1 cellular context compared by ENCODE assay signal in the genomic region with DNA sequence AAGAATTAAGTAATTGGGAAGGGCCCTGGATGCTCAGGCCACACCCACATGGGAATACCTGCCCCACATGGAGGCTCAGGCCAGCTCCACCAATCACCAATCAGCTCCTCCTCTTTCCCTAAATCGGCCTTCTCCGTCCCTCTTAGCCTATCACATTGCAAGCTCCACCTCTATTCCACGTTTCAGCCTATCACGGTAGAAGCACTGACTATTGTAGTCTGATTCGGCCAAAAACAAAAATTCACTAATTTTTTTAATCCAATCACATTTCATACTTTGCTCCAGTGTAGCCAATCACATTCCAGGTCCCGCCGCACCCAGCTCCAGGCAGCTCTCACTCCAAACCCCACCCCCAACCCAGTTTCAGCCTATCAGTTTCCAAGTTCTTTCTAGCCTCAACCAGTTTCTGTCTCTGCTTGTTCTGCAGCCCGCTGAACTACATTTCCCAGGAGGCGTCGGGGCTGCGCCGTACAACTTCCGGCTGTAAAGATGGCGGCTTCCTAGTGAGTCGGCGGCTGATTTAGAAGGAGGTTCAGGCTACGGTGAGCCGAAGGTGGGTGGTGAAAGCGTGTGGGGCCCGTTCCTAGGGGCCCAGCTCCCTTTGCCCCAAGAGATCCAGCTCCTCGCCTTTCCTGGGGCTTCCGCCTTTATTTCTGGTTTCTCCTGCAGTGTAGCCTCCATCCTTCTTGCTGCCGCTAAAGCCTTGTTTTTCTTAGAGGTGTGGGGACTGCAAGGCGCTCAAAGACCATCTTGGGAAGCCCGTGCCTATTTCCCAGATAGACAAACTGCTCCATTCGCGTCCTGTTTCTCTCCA.
TF ChIP-seq lines count a peak whose summit lies in the region.

A gene (plus strand): TSS at position 469 of the 814 bp plus-strand sequence. CDS start 1,364 bp downstream, outside the sequence.

TF ChIP-seq in HepG2, 621 proteins besides CTCF, POLR2A, EP300 and RAD21 (continued from another document and continues in another):
- TF ChIP-seq ZFP36L1 (CRISPR knock-in tag; IDR thresholded peaks at IDR 0.05) (0 out of 2 replicates have a peak, but pooled peaks have one; percentile 64), ESRRA (CRISPR knock-in tag; IDR thresholded peaks at IDR 0.05; ENCODE audit: low read depth) (no peak), ZNF724P (CRISPR knock-in tag; IDR thresholded peaks at IDR 0.05; ENCODE audit: borderline replicate concordance) (no peak), GATAD1 (CRISPR knock-in tag; IDR thresholded peaks at IDR 0.05) (peak; percentile 99), IRF2 (CRISPR knock-in tag; IDR thresholded peaks at IDR 0.05) (peak; percentile 79), SAP130 (CRISPR knock-in tag; IDR thresholded peaks at IDR 0.05; ENCODE audit: low read depth) (peak; percentile 84), TCF7L2 (IDR thresholded peaks at IDR 0.05; ENCODE audit: low read depth, low read length) (no peak), SIN3B (IDR thresholded peaks at IDR 0.05; ENCODE audit: low read length) (peak; percentile 94), ZNF788 (CRISPR knock-in tag; IDR thresholded peaks at IDR 0.05; ENCODE audit: borderline replicate concordance) (peak; percentile 71; the same call in 1 of the 2 replicates), GFI1 (CRISPR knock-in tag; IDR thresholded peaks at IDR 0.05; ENCODE audit: borderline replicate concordance) (0 out of 2 replicates have a peak, but pooled peaks have one; percentile 35), YY1 (IDR thresholded peaks at IDR 0.05; ENCODE audit: insufficient read depth, insufficient replicate concordance, low read depth, low read length) (peak; percentile 98), ZNF441 (CRISPR knock-in tag; IDR thresholded peaks at IDR 0.05; ENCODE audit: borderline replicate concordance) (no peak), EEA1 (CRISPR knock-in tag; IDR thresholded peaks at IDR 0.05; ENCODE audit: borderline replicate concordance) (no peak), FOXM1 (CRISPR knock-in tag; IDR thresholded peaks at IDR 0.05) (peak; percentile 43; the same call in 1 of the 2 replicates), HIVEP1 (CRISPR knock-in tag; IDR thresholded peaks at IDR 0.05) (no peak), SMARCE1 (IDR thresholded peaks at IDR 0.05; ENCODE audit: borderline replicate concordance) (no peak), NFRKB (IDR thresholded peaks at IDR 0.05) (no peak), JARID2 (CRISPR knock-in tag; IDR thresholded peaks at IDR 0.05; ENCODE audit: insufficient replicate concordance) (no peak), DPF2 (CRISPR knock-in tag; IDR thresholded peaks at IDR 0.05; ENCODE audit: borderline replicate concordance, low read depth) (no peak), ZBTB3 (CRISPR knock-in tag; IDR thresholded peaks at IDR 0.05; ENCODE audit: borderline replicate concordance, low read depth) (0 out of 2 replicates have a peak, but pooled peaks have one; percentile 28), MBD4 (IDR thresholded peaks at IDR 0.05; ENCODE audit: borderline replicate concordance, low read length) (no peak), ELF3 (CRISPR knock-in tag; IDR thresholded peaks at IDR 0.05) (peak; percentile 57; the same call in 1 of the 2 replicates), THAP11 (CRISPR knock-in tag; IDR thresholded peaks at IDR 0.05) (peak; percentile 100), ZFP82 (CRISPR knock-in tag; IDR thresholded peaks at IDR 0.05; ENCODE audit: borderline replicate concordance) (no peak), CBX5 (CRISPR knock-in tag; IDR thresholded peaks at IDR 0.05; ENCODE audit: borderline replicate concordance) (no peak), ZMYM2 (CRISPR knock-in tag; IDR thresholded peaks at IDR 0.05) (no peak), MYNN (CRISPR knock-in tag; IDR thresholded peaks at IDR 0.05; ENCODE audit: low read depth) (no peak), TARDBP (CRISPR knock-in tag; IDR thresholded peaks at IDR 0.05) (0 out of 2 replicates have a peak, but pooled peaks have one; percentile 43)
- TF ChIP-seq, protein P1, sequence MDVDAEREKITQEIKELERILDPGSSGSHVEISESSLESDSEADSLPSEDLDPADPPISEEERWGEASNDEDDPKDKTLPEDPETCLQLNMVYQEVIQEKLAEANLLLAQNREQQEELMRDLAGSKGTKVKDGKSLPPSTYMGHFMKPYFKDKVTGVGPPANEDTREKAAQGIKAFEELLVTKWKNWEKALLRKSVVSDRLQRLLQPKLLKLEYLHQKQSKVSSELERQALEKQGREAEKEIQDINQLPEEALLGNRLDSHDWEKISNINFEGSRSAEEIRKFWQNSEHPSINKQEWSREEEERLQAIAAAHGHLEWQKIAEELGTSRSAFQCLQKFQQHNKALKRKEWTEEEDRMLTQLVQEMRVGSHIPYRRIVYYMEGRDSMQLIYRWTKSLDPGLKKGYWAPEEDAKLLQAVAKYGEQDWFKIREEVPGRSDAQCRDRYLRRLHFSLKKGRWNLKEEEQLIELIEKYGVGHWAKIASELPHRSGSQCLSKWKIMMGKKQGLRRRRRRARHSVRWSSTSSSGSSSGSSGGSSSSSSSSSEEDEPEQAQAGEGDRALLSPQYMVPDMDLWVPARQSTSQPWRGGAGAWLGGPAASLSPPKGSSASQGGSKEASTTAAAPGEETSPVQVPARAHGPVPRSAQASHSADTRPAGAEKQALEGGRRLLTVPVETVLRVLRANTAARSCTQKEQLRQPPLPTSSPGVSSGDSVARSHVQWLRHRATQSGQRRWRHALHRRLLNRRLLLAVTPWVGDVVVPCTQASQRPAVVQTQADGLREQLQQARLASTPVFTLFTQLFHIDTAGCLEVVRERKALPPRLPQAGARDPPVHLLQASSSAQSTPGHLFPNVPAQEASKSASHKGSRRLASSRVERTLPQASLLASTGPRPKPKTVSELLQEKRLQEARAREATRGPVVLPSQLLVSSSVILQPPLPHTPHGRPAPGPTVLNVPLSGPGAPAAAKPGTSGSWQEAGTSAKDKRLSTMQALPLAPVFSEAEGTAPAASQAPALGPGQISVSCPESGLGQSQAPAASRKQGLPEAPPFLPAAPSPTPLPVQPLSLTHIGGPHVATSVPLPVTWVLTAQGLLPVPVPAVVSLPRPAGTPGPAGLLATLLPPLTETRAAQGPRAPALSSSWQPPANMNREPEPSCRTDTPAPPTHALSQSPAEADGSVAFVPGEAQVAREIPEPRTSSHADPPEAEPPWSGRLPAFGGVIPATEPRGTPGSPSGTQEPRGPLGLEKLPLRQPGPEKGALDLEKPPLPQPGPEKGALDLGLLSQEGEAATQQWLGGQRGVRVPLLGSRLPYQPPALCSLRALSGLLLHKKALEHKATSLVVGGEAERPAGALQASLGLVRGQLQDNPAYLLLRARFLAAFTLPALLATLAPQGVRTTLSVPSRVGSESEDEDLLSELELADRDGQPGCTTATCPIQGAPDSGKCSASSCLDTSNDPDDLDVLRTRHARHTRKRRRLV (CRISPR knock-in tag; IDR thresholded peaks at IDR 0.05) = no peak
- TF ChIP-seq, protein P2, sequence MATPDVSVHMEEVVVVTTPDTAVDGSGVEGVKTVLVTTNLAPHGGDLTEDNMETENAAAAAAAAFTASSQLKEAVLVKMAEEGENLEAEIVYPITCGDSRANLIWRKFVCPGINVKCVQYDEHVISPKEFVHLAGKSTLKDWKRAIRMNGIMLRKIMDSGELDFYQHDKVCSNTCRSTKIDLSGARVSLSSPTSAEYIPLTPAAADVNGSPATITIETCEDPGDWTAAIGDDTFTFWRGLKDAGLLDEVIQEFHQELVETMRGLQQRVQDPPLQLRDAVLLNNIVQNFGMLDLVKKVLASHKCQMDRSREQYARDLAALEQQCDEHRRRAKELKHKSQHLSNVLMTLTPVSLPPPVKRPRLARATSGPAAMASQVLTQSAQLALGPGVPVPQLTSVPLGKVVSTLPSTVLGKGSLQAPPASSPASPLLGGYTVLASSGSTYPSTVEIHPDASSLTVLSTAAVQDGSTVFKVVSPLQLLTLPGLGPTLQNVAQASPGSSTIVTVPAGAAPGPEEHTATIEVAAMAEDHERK (CRISPR knock-in tag; IDR thresholded peaks at IDR 0.05; ENCODE audit: low read depth) = no peak
- TF ChIP-seq, protein P3, sequence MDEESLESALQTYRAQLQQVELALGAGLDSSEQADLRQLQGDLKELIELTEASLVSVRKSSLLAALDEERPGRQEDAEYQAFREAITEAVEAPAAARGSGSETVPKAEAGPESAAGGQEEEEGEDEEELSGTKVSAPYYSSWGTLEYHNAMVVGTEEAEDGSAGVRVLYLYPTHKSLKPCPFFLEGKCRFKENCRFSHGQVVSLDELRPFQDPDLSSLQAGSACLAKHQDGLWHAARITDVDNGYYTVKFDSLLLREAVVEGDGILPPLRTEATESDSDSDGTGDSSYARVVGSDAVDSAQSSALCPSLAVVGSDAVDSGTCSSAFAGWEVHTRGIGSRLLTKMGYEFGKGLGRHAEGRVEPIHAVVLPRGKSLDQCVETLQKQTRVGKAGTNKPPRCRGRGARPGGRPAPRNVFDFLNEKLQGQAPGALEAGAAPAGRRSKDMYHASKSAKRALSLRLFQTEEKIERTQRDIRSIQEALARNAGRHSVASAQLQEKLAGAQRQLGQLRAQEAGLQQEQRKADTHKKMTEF (CRISPR knock-in tag; IDR thresholded peaks at IDR 0.05) = peak; percentile 49; the same call in 1 of the 2 replicates
- TF ChIP-seq, protein P4, sequence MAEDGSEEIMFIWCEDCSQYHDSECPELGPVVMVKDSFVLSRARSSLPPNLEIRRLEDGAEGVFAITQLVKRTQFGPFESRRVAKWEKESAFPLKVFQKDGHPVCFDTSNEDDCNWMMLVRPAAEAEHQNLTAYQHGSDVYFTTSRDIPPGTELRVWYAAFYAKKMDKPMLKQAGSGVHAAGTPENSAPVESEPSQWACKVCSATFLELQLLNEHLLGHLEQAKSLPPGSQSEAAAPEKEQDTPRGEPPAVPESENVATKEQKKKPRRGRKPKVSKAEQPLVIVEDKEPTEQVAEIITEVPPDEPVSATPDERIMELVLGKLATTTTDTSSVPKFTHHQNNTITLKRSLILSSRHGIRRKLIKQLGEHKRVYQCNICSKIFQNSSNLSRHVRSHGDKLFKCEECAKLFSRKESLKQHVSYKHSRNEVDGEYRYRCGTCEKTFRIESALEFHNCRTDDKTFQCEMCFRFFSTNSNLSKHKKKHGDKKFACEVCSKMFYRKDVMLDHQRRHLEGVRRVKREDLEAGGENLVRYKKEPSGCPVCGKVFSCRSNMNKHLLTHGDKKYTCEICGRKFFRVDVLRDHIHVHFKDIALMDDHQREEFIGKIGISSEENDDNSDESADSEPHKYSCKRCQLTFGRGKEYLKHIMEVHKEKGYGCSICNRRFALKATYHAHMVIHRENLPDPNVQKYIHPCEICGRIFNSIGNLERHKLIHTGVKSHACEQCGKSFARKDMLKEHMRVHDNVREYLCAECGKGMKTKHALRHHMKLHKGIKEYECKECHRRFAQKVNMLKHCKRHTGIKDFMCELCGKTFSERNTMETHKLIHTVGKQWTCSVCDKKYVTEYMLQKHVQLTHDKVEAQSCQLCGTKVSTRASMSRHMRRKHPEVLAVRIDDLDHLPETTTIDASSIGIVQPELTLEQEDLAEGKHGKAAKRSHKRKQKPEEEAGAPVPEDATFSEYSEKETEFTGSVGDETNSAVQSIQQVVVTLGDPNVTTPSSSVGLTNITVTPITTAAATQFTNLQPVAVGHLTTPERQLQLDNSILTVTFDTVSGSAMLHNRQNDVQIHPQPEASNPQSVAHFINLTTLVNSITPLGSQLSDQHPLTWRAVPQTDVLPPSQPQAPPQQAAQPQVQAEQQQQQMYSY (CRISPR knock-in tag; IDR thresholded peaks at IDR 0.05) = no peak
- TF ChIP-seq, protein P5, sequence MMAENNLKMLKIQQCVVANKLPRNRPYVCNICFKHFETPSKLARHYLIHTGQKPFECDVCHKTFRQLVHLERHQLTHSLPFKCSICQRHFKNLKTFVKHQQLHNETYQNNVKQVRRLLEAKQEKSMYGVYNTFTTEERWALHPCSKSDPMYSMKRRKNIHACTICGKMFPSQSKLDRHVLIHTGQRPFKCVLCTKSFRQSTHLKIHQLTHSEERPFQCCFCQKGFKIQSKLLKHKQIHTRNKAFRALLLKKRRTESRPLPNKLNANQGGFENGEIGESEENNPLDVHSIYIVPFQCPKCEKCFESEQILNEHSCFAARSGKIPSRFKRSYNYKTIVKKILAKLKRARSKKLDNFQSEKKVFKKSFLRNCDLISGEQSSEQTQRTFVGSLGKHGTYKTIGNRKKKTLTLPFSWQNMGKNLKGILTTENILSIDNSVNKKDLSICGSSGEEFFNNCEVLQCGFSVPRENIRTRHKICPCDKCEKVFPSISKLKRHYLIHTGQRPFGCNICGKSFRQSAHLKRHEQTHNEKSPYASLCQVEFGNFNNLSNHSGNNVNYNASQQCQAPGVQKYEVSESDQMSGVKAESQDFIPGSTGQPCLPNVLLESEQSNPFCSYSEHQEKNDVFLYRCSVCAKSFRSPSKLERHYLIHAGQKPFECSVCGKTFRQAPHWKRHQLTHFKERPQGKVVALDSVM (CRISPR knock-in tag; IDR thresholded peaks at IDR 0.05) = 0 out of 2 replicates have a peak, but pooled peaks have one; percentile 40
- TF ChIP-seq, protein P6, sequence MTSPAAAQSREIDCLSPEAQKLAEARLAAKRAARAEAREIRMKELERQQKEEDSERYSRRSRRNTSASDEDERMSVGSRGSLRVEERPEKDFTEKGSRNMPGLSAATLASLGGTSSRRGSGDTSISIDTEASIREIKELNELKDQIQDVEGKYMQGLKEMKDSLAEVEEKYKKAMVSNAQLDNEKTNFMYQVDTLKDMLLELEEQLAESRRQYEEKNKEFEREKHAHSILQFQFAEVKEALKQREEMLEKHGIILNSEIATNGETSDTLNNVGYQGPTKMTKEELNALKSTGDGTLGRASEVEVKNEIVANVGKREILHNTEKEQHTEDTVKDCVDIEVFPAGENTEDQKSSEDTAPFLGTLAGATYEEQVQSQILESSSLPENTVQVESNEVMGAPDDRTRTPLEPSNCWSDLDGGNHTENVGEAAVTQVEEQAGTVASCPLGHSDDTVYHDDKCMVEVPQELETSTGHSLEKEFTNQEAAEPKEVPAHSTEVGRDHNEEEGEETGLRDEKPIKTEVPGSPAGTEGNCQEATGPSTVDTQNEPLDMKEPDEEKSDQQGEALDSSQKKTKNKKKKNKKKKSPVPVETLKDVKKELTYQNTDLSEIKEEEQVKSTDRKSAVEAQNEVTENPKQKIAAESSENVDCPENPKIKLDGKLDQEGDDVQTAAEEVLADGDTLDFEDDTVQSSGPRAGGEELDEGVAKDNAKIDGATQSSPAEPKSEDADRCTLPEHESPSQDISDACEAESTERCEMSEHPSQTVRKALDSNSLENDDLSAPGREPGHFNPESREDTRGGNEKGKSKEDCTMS (CRISPR knock-in tag; conservative IDR thresholded peaks at IDR 0.05) = no peak
- TF ChIP-seq, protein P7, sequence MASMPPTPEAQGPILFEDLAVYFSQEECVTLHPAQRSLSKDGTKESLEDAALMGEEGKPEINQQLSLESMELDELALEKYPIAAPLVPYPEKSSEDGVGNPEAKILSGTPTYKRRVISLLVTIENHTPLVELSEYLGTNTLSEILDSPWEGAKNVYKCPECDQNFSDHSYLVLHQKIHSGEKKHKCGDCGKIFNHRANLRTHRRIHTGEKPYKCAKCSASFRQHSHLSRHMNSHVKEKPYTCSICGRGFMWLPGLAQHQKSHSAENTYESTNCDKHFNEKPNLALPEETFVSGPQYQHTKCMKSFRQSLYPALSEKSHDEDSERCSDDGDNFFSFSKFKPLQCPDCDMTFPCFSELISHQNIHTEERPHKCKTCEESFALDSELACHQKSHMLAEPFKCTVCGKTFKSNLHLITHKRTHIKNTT (CRISPR knock-in tag; IDR thresholded peaks at IDR 0.05) = no peak
